ENCODE assay signal across 8 cellular contexts in the genomic region with DNA sequence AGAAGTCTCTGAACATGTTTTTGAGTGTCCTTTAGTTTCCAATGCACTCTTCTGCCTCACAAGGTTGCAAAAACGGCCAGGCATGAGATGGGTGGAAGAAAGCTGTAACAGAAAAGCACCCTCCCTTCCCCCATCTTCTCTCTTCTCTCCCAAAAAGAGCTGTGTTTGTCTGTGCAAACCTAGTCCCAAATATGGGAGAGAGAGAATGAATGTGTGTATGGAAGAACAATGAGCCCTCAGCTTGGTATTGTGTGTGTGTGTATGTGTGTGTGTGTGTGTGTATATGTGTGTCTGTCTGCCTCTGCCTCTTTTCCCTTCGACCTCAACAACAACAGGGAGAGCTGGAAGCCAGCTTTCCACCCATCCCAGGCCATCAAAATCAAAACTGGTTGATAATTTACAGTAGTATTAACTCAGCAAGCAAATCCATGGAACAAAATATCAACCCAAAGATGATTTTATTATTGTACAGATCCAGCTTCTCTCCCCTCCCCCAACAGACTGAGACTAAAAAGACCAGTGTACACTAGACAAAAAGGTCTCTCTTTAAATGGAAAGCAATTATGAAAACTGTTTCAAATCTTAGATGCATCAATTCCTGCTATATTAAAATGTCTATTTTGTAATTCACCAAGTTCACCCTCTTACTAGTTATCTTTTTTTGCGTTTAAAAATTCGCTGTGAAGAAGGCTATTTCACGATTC. TPM values are rescaled to one million over a fixed set of nuclear protein-coding genes. Genes with fewer than 3 reads are reported as not detected.
DNase-seq lines count a peak whose midpoint lies in the region; ATAC-seq and FAIRE-seq lines count a peak whose summit lies in the region.

No MANE protein-coding gene starts in this region.

- H3K4me3 Mint-ChIP-seq in CD4-positive, alpha-beta memory T cell: peak overlapping the region; percentile 86 to 97 (median 94)
- peak overlapping the region; percentile 89 for H3K4me3 Mint-ChIP-seq in activated naive CD8-positive, alpha-beta T cell

- DNase-seq in CD4-positive, alpha-beta memory T cell: no peak
- no peak for DNase-seq in Jurkat, Clone E6-1 (ENCODE audit: low read depth, low spot score)
- peak; percentile 16 for DNase-seq in small intestine
- no peak for DNase-seq in activated gamma-delta T cell (lab: John Stamatoyannopoulos, UW)

- H3K36me3 Mint-ChIP-seq in CD4-positive, alpha-beta memory T cell: peaks cover 0 to 8% of the 10 kb centered on the region in 2 donors
- H3K36me3 Mint-ChIP-seq in activated naive CD8-positive, alpha-beta T cell: no peaks in the 10 kb centered on the region

- intact Hi-C loops in CD4-positive, alpha-beta memory T cell (cut with micrococcal nuclease): loop anchor here (2.0 to 10.0 kb wide), 3 partner anchors 42 to 111 kb away; a partner anchor contains a TSS

- peaks cover 25 to 40% (median 32%) of the 10 kb centered on the region in 4 donors for H3K4me1 Mint-ChIP-seq in CD4-positive, alpha-beta memory T cell
- peaks cover 49% of the 10 kb centered on the region for H3K4me1 Mint-ChIP-seq in activated naive CD8-positive, alpha-beta T cell (ENCODE audit: low read depth)

- no peak overlapping the region for H3K4me3 ChIP-seq in CD4-positive, alpha-beta memory T cell (ENCODE audit: low read length in 2 of 2)
- peak overlapping the region; percentile 87 for H3K4me3 ChIP-seq in Jurkat, Clone E6-1 (ENCODE audit: low read length)
- H3K4me3 ChIP-seq in iPS-18a (ENCODE audit: low read length): peak overlapping the region; percentile 98
- no peak overlapping the region for H3K4me3 ChIP-seq in small intestine (ENCODE audit: low read depth in 1 of 2, low read length in 2 of 2)

- no peaks in the 10 kb centered on the region for H3K9me3 Mint-ChIP-seq in CD4-positive, alpha-beta memory T cell
- H3K9me3 Mint-ChIP-seq in activated naive CD8-positive, alpha-beta T cell (ENCODE audit: low read depth): no peaks in the 10 kb centered on the region

- ATAC-seq in GM18909 (IDR thresholded peaks at IDR 0.05; ENCODE audit: poor library complexity, unreplicated experiment) (no peak), HG02938 (IDR thresholded peaks at IDR 0.05; ENCODE audit: unreplicated experiment) (no peak)

- no peaks in the 10 kb centered on the region for H3K9me3 ChIP-seq in CD4-positive, alpha-beta memory T cell (ENCODE audit: control insufficient read depth in 1 of 2, low read length in 2 of 2)
- H3K9me3 ChIP-seq in iPS-18a (ENCODE audit: control insufficient read depth, low read depth, low read length) (no peaks in the 10 kb centered on the region), small intestine (ENCODE audit: control insufficient read depth, low read depth) (no peaks in the 10 kb centered on the region)

- peak overlapping the region; percentile 96 for H3K9ac ChIP-seq in iPS-18a (ENCODE audit: low read length)

- H3K27me3 Mint-ChIP-seq in CD4-positive, alpha-beta memory T cell: peaks cover 2 to 3% of the 10 kb centered on the region in 2 donors
- H3K27me3 Mint-ChIP-seq in activated naive CD8-positive, alpha-beta T cell: no peaks in the 10 kb centered on the region

- H3K27ac Mint-ChIP-seq in CD4-positive, alpha-beta memory T cell: peak overlapping the region; percentile 91 to 96 (median 92)
- peak overlapping the region; percentile 82 for H3K27ac Mint-ChIP-seq in activated naive CD8-positive, alpha-beta T cell

- H3K27ac ChIP-seq in CD4-positive, alpha-beta memory T cell (ENCODE audit: low read depth, low read length): no peak overlapping the region
- no peak overlapping the region for H3K27ac ChIP-seq in iPS-18a (ENCODE audit: low read length)
- H3K27ac ChIP-seq in small intestine (ENCODE audit: low read depth in 1 of 2, low read length in 1 of 2): peak overlapping the region in 1 of 2 donors; percentile 79

- CTCF ChIA-PET in CD4-positive, alpha-beta memory T cell (lab: Charles Lee; ENCODE audit: partially characterized antibody): interaction anchor here (1.5 to 1.6 kb wide), 2 partner anchors 33 to 46 kb away, joined by 3 to 13 read pairs; no protein-coding TSS in a partner anchor

- POLR2A ChIA-PET in CD4-positive, alpha-beta memory T cell (lab: Charles Lee; ENCODE audit: partially characterized antibody): interaction anchor here (1.7 kb wide), 1 partner anchor 63 kb away, joined by 8 read pairs; a partner anchor contains a TSS

- WGBS in small intestine, 3 donors: 12 to 16% (median 13%) methylated on average over 5 of the region's 5 CpGs

- FAIRE-seq in small intestine (lab: Jason Lieb, UNC): no peak

- no peaks in the 10 kb centered on the region for H3K36me3 ChIP-seq in CD4-positive, alpha-beta memory T cell (ENCODE audit: insufficient read depth, low read length)
- H3K36me3 ChIP-seq in iPS-18a (ENCODE audit: control insufficient read depth, low read depth, low read length) (no peaks in the 10 kb centered on the region), small intestine (ENCODE audit: control insufficient read depth in 2 of 2, insufficient read depth in 2 of 2, low read length in 2 of 2) (no peaks in the 10 kb centered on the region)

- no peaks in the 10 kb centered on the region for H3K27me3 ChIP-seq in CD4-positive, alpha-beta memory T cell (ENCODE audit: insufficient read depth, low read length)
- no peaks in the 10 kb centered on the region for H3K27me3 ChIP-seq in iPS-18a (ENCODE audit: control insufficient read depth, insufficient read depth, low read length)
- H3K27me3 ChIP-seq in small intestine (ENCODE audit: control insufficient read depth in 2 of 2, insufficient read depth in 2 of 2, low read length in 2 of 2): no peaks in the 10 kb centered on the region

- peaks cover 28% of the 10 kb centered on the region for H3K4me1 ChIP-seq in CD4-positive, alpha-beta memory T cell (ENCODE audit: insufficient read depth, low read length)
- H3K4me1 ChIP-seq in iPS-18a (ENCODE audit: control insufficient read depth, low read depth, low read length) (peaks cover 23% of the 10 kb centered on the region), small intestine (ENCODE audit: control insufficient read depth in 2 of 2, insufficient read depth in 1 of 2, low read depth in 1 of 2, low read length in 1 of 2) (peaks cover 0 to 6% of the 10 kb centered on the region in 2 donors)

RNA-seq across cellular contexts. Expression of a gene that starts 1.7 kb away (rescaled TPM):
- 100 to 1,000 TPM; 104 to 117 TPM for total RNA-seq in CD4-positive, alpha-beta memory T cell
- 10 to 100 TPM in 1 of 2 donors, under 1 TPM in 1; 0.38 to 17.1 TPM for polyA plus RNA-seq in CD4-positive, alpha-beta memory T cell
- polyA plus RNA-seq in Jurkat, Clone E6-1 (2012; ENCODE audit: insufficient read depth, insufficient read length): 14.2 TPM
- 10 to 100 TPM; 19.5 to 28.1 (median 23.5) TPM for polyA plus RNA-seq in small intestine

Comparison
In these comparisons a context has a peak if more than half of its experiments do, and no peak if none do; other contexts are left out.
1. H3K4me3 ChIP-seq: peak in Jurkat, Clone E6-1 (single experiment) and iPS-18a (single experiment); none in CD4-positive, alpha-beta memory T cell (0 of 2) and small intestine (0 of 2).